Comparison of ENCODE assay signal across 16 cellular contexts in the genomic region with DNA sequence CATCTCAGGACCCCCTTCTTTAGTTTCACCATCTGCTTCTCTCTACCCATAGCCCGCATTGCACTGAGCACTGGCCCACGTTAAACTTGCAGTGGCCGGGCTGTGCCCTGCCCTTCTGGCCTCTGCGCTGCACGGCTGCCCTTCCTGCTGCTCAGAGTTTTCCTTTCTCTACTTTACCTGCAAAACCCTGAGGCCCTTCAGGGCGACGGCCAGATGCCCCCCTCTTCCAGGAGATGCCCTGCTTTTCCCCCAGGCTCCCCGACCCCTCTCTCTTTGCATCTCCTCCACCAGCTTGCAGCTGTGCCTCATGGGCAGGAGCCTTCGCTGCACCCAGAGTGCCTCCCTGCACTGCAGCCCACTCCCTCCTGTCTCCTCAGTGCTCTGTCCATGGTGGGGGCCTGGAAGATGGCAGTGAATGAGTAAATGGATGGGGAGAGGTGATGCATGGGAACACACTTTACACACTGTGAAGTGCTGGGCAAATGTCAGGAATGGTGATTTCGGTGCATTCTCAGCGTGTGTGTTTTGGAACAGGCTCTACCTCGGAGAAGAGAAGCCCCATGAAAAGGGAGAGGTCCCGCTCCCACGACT. TPM values are rescaled to one million over a fixed set of nuclear protein-coding genes. Genes with fewer than 3 reads are reported as not detected.
DNase-seq lines count a peak whose midpoint lies in the region; ATAC-seq, FAIRE-seq and TF ChIP-seq lines count a peak whose summit lies in the region.
"Had no signal": no experiment of that assay in that cellular context is flagged by ENCODE, and none has a peak within 500 bp of the region (broad histone marks: within the 10 kb centered on the region; RNA-seq: fewer than 3 reads in every experiment).

No MANE protein-coding gene starts in this region.

- no peak overlapping the region for H2AFZ ChIP-seq in HepG2 (ENCODE audit: low read length)
- H2AFZ ChIP-seq: GM23248 had no signal

- H3K9me3 Mint-ChIP-seq in endothelial cell (ENCODE audit: unreplicated experiment), result no peaks in the 10 kb centered on the region
- no peaks in the 10 kb centered on the region for H3K9me3 Mint-ChIP-seq in naive thymus-derived CD8-positive, alpha-beta T cell
- H3K9me3 Mint-ChIP-seq: CD4-positive, CD25-positive, alpha-beta regulatory T cell had no signal

- in situ Hi-C loops in HepG2 (cut with HindIII; ENCODE audit: extremely low pct_ligation_motif_present, low pct_unique_long_range_greater_than_20kb), result no loop called here

- FAIRE-seq in HepG2 (lab: Jason Lieb, UNC), result no peak

- CTCF ChIA-PET in HepG2 (lab: Yijun Ruan, JAX; ENCODE audit: low intra/inter-chr PET ratio, low total read pairs), result no interaction called here

- H3K9ac ChIP-seq in HepG2 (ENCODE audit: insufficient read depth, low read depth, low read length), result no peak overlapping the region
- H3K9ac ChIP-seq: BLaER1 treated with 17β-estradiol and CSF1 and Interleukin-3, amounts not matched to agents 10 nM and 100 nM; GM23248 had no signal

- no peak for DNase-seq in HepG2 (ENCODE audit: low spot score)
- no peak for DNase-seq in right lobe of liver
- DNase-seq in endothelial cell (ENCODE audit: low spot score), result no peak
- no peak for DNase-seq in naive thymus-derived CD8-positive, alpha-beta T cell
- no peak for DNase-seq in breast epithelium (ENCODE audit: low spot score in 2 of 2)
- no peak for DNase-seq in heart right ventricle
- DNase-seq: ACHN; CD4-positive, CD25-positive, alpha-beta regulatory T cell; DMS 273 treated with DMSO at 0.1 percent for 48 hours; GM23248; H7 had no signal

- TF ChIP-seq EP300 in HepG2 (IDR thresholded peaks at IDR 0.05; ENCODE audit: low read depth in 2 of 2, low read length in 2 of 2), result no peak
- TF ChIP-seq EP300 in HepG2 (CRISPR knock-in tag; IDR thresholded peaks at IDR 0.05; ENCODE audit: borderline replicate concordance), result no peak
- no peak for TF ChIP-seq EP300 in Ishikawa (IDR thresholded peaks at IDR 0.05; ENCODE audit: borderline replicate concordance)

- H3K27me3 ChIP-seq in HepG2 (ENCODE audit: control insufficient read depth in 1 of 2, insufficient read depth in 2 of 2, low read length in 2 of 2) (no peaks in the 10 kb centered on the region), right lobe of liver (no peaks in the 10 kb centered on the region), breast epithelium (no peaks in the 10 kb centered on the region), heart right ventricle (no peaks in the 10 kb centered on the region)
- H3K27me3 ChIP-seq: BLaER1 treated with 17β-estradiol and CSF1 and Interleukin-3, amounts not matched to agents 10 nM and 100 nM had no signal

- TF ChIP-seq CTCF in HepG2 (CRISPR knock-in tag; IDR thresholded peaks at IDR 0.05), result no peak
- no peak for TF ChIP-seq CTCF in right lobe of liver (IDR thresholded peaks at IDR 0.05)
- TF ChIP-seq CTCF in endothelial cell (IDR thresholded peaks at IDR 0.05; ENCODE audit: unreplicated experiment), result no peak
- TF ChIP-seq CTCF in breast epithelium (IDR thresholded peaks at IDR 0.05), result no peak
- no peak for TF ChIP-seq CTCF in heart right ventricle (IDR thresholded peaks at IDR 0.05)

- H3K4me1 Mint-ChIP-seq in endothelial cell (ENCODE audit: unreplicated experiment), result peaks cover 2% of the 10 kb centered on the region
- H3K4me1 Mint-ChIP-seq in naive thymus-derived CD8-positive, alpha-beta T cell, result peaks cover 0 to 3% (median 0%) of the 10 kb centered on the region in 4 donors
- H3K4me1 Mint-ChIP-seq: CD4-positive, CD25-positive, alpha-beta regulatory T cell had no signal

- no peaks in the 10 kb centered on the region for H3K79me2 ChIP-seq in HepG2 (ENCODE audit: insufficient read depth, low read length)

- TF ChIP-seq RAD21 in HepG2 (CRISPR knock-in tag; IDR thresholded peaks at IDR 0.05) (no peak), Ishikawa (IDR thresholded peaks at IDR 0.05; ENCODE audit: low read depth) (no peak)

- no TSS peak for BruUV-seq in HepG2 (replicated peaks; lab: Mats Ljungman, UMichigan)

- H3K36me3 ChIP-seq in HepG2 (replicated peaks in 1 of 2; ENCODE audit: control insufficient read depth in 1 of 2, insufficient read depth in 2 of 2, low read length in 2 of 2) (peaks cover 70 to 99% of the 10 kb centered on the region in 2 experiments), right lobe of liver (no peaks in the 10 kb centered on the region), breast epithelium (peaks cover 6% of the 10 kb centered on the region), heart right ventricle (peaks cover 0 to 40% (median 0%) of the 10 kb centered on the region in 9 donors)
- H3K36me3 ChIP-seq: BLaER1 treated with 17β-estradiol and CSF1 and Interleukin-3, amounts not matched to agents 10 nM and 100 nM had no signal

- H3K27ac Mint-ChIP-seq in endothelial cell (ENCODE audit: unreplicated experiment), result no peak overlapping the region
- no peak overlapping the region for H3K27ac Mint-ChIP-seq in naive thymus-derived CD8-positive, alpha-beta T cell
- H3K27ac Mint-ChIP-seq: CD4-positive, CD25-positive, alpha-beta regulatory T cell had no signal

- H4K20me1 ChIP-seq in HepG2 (ENCODE audit: insufficient read depth, low read length), result no peaks in the 10 kb centered on the region; the same call in 1 of the 2 replicates
- H4K20me1 ChIP-seq: BLaER1 treated with 17β-estradiol and CSF1 and Interleukin-3, amounts not matched to agents 10 nM and 100 nM had no signal

- TF ChIP-seq POLR2A in HepG2 (IDR thresholded peaks at IDR 0.05; ENCODE audit: insufficient read depth in 1 of 2, low read depth in 2 of 2, low read length in 2 of 2), result no peak
- TF ChIP-seq POLR2A in right lobe of liver (IDR thresholded peaks at IDR 0.05), result no peak
- TF ChIP-seq POLR2A in breast epithelium (IDR thresholded peaks at IDR 0.05), result no peak

- intact Hi-C loops in HepG2 (cut with micrococcal nuclease; ENCODE audit: unreplicated experiment), result no loop called here
- intact Hi-C loops in right lobe of liver (cut with DNase I), result no loop called here
- intact Hi-C loops in breast epithelium (cut with DNase I; ENCODE audit: low total_unique reads), result loop anchor here (10.0 kb wide), 1 partner anchor 81 kb away; the partner anchor contains the start of gene GREB1
- intact Hi-C loops in heart right ventricle (cut with DNase I), result no loop called here

- H3K27ac ChIP-seq in HepG2 (ENCODE audit: extremely low read length, insufficient read depth, low read length) (no peak overlapping the region), right lobe of liver (no peak overlapping the region), breast epithelium (no peak overlapping the region), heart right ventricle (no peak overlapping the region)
- H3K27ac ChIP-seq: BLaER1 treated with 17β-estradiol and CSF1 and Interleukin-3, amounts not matched to agents 10 nM and 100 nM; GM23248 had no signal

- H3K4me3 ChIP-seq in HepG2 (replicated peaks in 1 of 3; ENCODE audit: insufficient read depth in 1 of 3, low read depth in 2 of 3, low read length in 3 of 3) (no peak overlapping the region), right lobe of liver (no peak overlapping the region), breast epithelium (no peak overlapping the region), heart right ventricle (no peak overlapping the region)
- H3K4me3 ChIP-seq: BLaER1 treated with 17β-estradiol and CSF1 and Interleukin-3, amounts not matched to agents 10 nM and 100 nM; GM23248 had no signal

- H3K9me3 ChIP-seq in HepG2 (ENCODE audit: low read length) (no peaks in the 10 kb centered on the region), right lobe of liver (no peaks in the 10 kb centered on the region), breast epithelium (no peaks in the 10 kb centered on the region), heart right ventricle (no peaks in the 10 kb centered on the region)
- H3K9me3 ChIP-seq: BLaER1 treated with 17β-estradiol and CSF1 and Interleukin-3, amounts not matched to agents 10 nM and 100 nM had no signal

- WGBS in HepG2 (ENCODE audit: low lambda C conversion rate), result 96% methylated on average over 14 of the region's 14 CpGs
- 88% methylated on average over 14 of the region's 14 CpGs for WGBS in right lobe of liver (ENCODE audit: insufficient coverage, low coverage, low lambda C conversion rate, missing lambda C conversion rate)
- WGBS in heart right ventricle, 2 donors, result 89 to 94% methylated on average over 14 of the region's 14 CpGs

- H3K4me2 ChIP-seq in HepG2 (ENCODE audit: low read depth, low read length), result no peak overlapping the region
- H3K4me2 ChIP-seq: BLaER1 treated with 17β-estradiol and CSF1 and Interleukin-3, amounts not matched to agents 10 nM and 100 nM had no signal

- H3K4me1 ChIP-seq in HepG2 (ENCODE audit: insufficient read depth, low read length) (no peaks in the 10 kb centered on the region), right lobe of liver (no peaks in the 10 kb centered on the region), breast epithelium (no peaks in the 10 kb centered on the region), heart right ventricle (no peaks in the 10 kb centered on the region)

- H3K4me3 Mint-ChIP-seq in endothelial cell (ENCODE audit: unreplicated experiment), result peak overlapping the region; percentile 29
- H3K4me3 Mint-ChIP-seq in naive thymus-derived CD8-positive, alpha-beta T cell, result no peak overlapping the region
- H3K4me3 Mint-ChIP-seq: CD4-positive, CD25-positive, alpha-beta regulatory T cell had no signal

- H3K27me3 Mint-ChIP-seq in endothelial cell (ENCODE audit: unreplicated experiment), result peaks cover 6% of the 10 kb centered on the region
- H3K27me3 Mint-ChIP-seq in naive thymus-derived CD8-positive, alpha-beta T cell, result no peaks in the 10 kb centered on the region
- H3K27me3 Mint-ChIP-seq: CD4-positive, CD25-positive, alpha-beta regulatory T cell had no signal

- ATAC-seq in HepG2 (no peak), right lobe of liver (no peak), heart right ventricle (no peak)
- no peak for ATAC-seq in naive thymus-derived CD8-positive, alpha-beta T cell

- peaks cover 34% of the 10 kb centered on the region for H3K36me3 Mint-ChIP-seq in endothelial cell (ENCODE audit: low read depth, unreplicated experiment)
- no peaks in the 10 kb centered on the region for H3K36me3 Mint-ChIP-seq in naive thymus-derived CD8-positive, alpha-beta T cell
- H3K36me3 Mint-ChIP-seq: CD4-positive, CD25-positive, alpha-beta regulatory T cell had no signal

- POLR2A ChIA-PET in HepG2 (lab: Yijun Ruan, JAX), result no interaction called here
- POLR2A ChIA-PET in naive thymus-derived CD8-positive, alpha-beta T cell (lab: Charles Lee), result no interaction called here

RNA-seq across cellular contexts. Expression of gene NTSR2, which starts 53.8 kb away (rescaled TPM):
- total RNA-seq in HepG2 (2016; rRNA removed; fragmentation: Illumina TruSeq; extraction: Trizol) (not detected in 2 replicates), right lobe of liver (not detected), endothelial cell (ENCODE audit: unreplicated experiment) (not detected), breast epithelium (under 1 TPM in 1 of 3 donors, not detected in 2; 0.32 TPM), heart right ventricle (under 1 TPM in 1 of 10 donors, not detected in 9; 0.15 TPM)
- not detected in 2 replicates for total RNA-seq in HepG2 (2016; cell fraction: cytosol; rRNA removed; fragmentation: Illumina TruSeq; extraction: Trizol; ENCODE audit: low read depth)
- not detected in 2 replicates for total RNA-seq in HepG2 (2016; cell fraction: insoluble cytoplasmic fraction; rRNA removed; fragmentation: Illumina TruSeq; extraction: Trizol)
- not detected in 2 replicates for total RNA-seq in HepG2 (2016; cell fraction: membrane; rRNA removed; fragmentation: Illumina TruSeq; extraction: Trizol)
- total RNA-seq in HepG2 (2016; cell fraction: nucleus; rRNA removed; fragmentation: Illumina TruSeq; extraction: Trizol), result not detected in 2 replicates
- polyA plus RNA-seq in HepG2 (2011; rRNA removed) (not detected in 2 replicates), heart right ventricle (under 1 TPM in 1 of 2 donors, not detected in 1; 0.10 TPM)
- not detected in 2 replicates for polyA plus RNA-seq in HepG2 (2011; cell fraction: cytosol; rRNA removed)
- not detected in 2 replicates for polyA plus RNA-seq in HepG2 (2011; cell fraction: nucleus; rRNA removed)
- polyA plus RNA-seq in HepG2 (2012), result not detected in 2 replicates
- polyA plus RNA-seq in HepG2 (2016; cell fraction: cytosol; fragmentation: Illumina TruSeq; extraction: Trizol; ENCODE audit: low read depth), result not detected in 2 replicates
- not detected in 2 replicates for polyA plus RNA-seq in HepG2 (2016; cell fraction: insoluble cytoplasmic fraction; fragmentation: Illumina TruSeq; extraction: Trizol; ENCODE audit: low read depth)
- polyA plus RNA-seq in HepG2 (2016; cell fraction: membrane; fragmentation: Illumina TruSeq; extraction: Trizol; ENCODE audit: low read depth), result not detected in 2 replicates
- polyA plus RNA-seq in HepG2 (2016; cell fraction: nucleus; fragmentation: Illumina TruSeq; extraction: Trizol; ENCODE audit: insufficient read depth, low read depth), result not detected in 2 replicates
- polyA minus RNA-seq in HepG2 (2011; rRNA and poly(A)+ RNA removed; ENCODE audit: low replicate concordance), result not detected in 2 replicates
- not detected in 2 replicates for polyA minus RNA-seq in HepG2 (2011; cell fraction: cytosol; rRNA and poly(A)+ RNA removed)
- polyA minus RNA-seq in HepG2 (2011; cell fraction: nucleus; rRNA and poly(A)+ RNA removed), result not detected in 2 replicates
- total RNA-seq in naive thymus-derived CD8-positive, alpha-beta T cell, result not detected
- polyA plus RNA-seq in naive thymus-derived CD8-positive, alpha-beta T cell, result not detected
- total RNA-seq: A172; CD4-positive, CD25-positive, alpha-beta regulatory T cell; Daoy; GM23248; H7; HT1080 had no signal
- polyA plus RNA-seq: CD4-positive, CD25-positive, alpha-beta regulatory T cell; GM23248 had no signal
